ENCODE assay signal across 1 cellular context in genomic region chr19:39475748-39476147, GRCh38.
TF ChIP-seq lines count a peak whose summit lies in the region.

No MANE protein-coding gene starts in this region.

TF ChIP-seq in HepG2, 621 proteins besides CTCF, POLR2A, EP300 and RAD21:
- no peak for TF ChIP-seq RBFOX2 (IDR thresholded peaks at IDR 0.05; ENCODE audit: low read depth, low read length)
- no peak for TF ChIP-seq MTA3 (CRISPR knock-in tag; IDR thresholded peaks at IDR 0.05)
- TF ChIP-seq TOPORS (CRISPR knock-in tag; IDR thresholded peaks at IDR 0.05), result no peak
- no peak for TF ChIP-seq HNF4A (CRISPR knock-in tag; IDR thresholded peaks at IDR 0.05)
- TF ChIP-seq PRDM15 (CRISPR knock-in tag; IDR thresholded peaks at IDR 0.05), result no peak
- TF ChIP-seq SRF (IDR thresholded peaks at IDR 0.05; ENCODE audit: low read depth, low read length), result no peak
- no peak for TF ChIP-seq ZFY (CRISPR knock-in tag; IDR thresholded peaks at IDR 0.05)
- TF ChIP-seq MEIS1 (CRISPR knock-in tag; IDR thresholded peaks at IDR 0.05; ENCODE audit: borderline replicate concordance), result no peak
- no peak for TF ChIP-seq RELA (CRISPR knock-in tag; IDR thresholded peaks at IDR 0.05)
- TF ChIP-seq ZNF282 (IDR thresholded peaks at IDR 0.05; ENCODE audit: partially characterized antibody), result no peak
- TF ChIP-seq, protein P1, sequence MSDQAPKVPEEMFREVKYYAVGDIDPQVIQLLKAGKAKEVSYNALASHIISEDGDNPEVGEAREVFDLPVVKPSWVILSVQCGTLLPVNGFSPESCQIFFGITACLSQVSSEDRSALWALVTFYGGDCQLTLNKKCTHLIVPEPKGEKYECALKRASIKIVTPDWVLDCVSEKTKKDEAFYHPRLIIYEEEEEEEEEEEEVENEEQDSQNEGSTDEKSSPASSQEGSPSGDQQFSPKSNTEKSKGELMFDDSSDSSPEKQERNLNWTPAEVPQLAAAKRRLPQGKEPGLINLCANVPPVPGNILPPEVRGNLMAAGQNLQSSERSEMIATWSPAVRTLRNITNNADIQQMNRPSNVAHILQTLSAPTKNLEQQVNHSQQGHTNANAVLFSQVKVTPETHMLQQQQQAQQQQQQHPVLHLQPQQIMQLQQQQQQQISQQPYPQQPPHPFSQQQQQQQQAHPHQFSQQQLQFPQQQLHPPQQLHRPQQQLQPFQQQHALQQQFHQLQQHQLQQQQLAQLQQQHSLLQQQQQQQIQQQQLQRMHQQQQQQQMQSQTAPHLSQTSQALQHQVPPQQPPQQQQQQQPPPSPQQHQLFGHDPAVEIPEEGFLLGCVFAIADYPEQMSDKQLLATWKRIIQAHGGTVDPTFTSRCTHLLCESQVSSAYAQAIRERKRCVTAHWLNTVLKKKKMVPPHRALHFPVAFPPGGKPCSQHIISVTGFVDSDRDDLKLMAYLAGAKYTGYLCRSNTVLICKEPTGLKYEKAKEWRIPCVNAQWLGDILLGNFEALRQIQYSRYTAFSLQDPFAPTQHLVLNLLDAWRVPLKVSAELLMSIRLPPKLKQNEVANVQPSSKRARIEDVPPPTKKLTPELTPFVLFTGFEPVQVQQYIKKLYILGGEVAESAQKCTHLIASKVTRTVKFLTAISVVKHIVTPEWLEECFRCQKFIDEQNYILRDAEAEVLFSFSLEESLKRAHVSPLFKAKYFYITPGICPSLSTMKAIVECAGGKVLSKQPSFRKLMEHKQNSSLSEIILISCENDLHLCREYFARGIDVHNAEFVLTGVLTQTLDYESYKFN (CRISPR knock-in tag; conservative IDR thresholded peaks at IDR 0.05), result no peak
- TF ChIP-seq, protein P2, sequence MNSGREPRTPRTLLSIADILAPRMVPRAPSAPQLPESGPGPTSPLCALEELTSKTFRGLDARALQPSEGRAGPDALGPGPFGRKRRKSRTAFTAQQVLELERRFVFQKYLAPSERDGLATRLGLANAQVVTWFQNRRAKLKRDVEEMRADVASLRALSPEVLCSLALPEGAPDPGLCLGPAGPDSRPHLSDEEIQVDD (CRISPR knock-in tag; IDR thresholded peaks at IDR 0.05; ENCODE audit: borderline replicate concordance), result no peak
- no peak for TF ChIP-seq ARNT2 (CRISPR knock-in tag; IDR thresholded peaks at IDR 0.05; ENCODE audit: low read depth)
- TF ChIP-seq ZNF550 (CRISPR knock-in tag; IDR thresholded peaks at IDR 0.05; ENCODE audit: borderline replicate concordance), result no peak
- no peak for TF ChIP-seq PLSCR1 (CRISPR knock-in tag; IDR thresholded peaks at IDR 0.05; ENCODE audit: borderline replicate concordance)
- TF ChIP-seq KAT7 (CRISPR knock-in tag; IDR thresholded peaks at IDR 0.05; ENCODE audit: borderline replicate concordance), result no peak
- TF ChIP-seq ZMYM4 (CRISPR knock-in tag; IDR thresholded peaks at IDR 0.05), result no peak
- TF ChIP-seq MIER3 (CRISPR knock-in tag; IDR thresholded peaks at IDR 0.05; ENCODE audit: borderline replicate concordance), result no peak
- TF ChIP-seq SNRNP70 (IDR thresholded peaks at IDR 0.05; ENCODE audit: low read depth, low read length), result no peak
- TF ChIP-seq ZNF512B (CRISPR knock-in tag; IDR thresholded peaks at IDR 0.05; ENCODE audit: borderline replicate concordance), result no peak
